11 cellular contexts compared by ENCODE assay signal in the genomic region with DNA sequence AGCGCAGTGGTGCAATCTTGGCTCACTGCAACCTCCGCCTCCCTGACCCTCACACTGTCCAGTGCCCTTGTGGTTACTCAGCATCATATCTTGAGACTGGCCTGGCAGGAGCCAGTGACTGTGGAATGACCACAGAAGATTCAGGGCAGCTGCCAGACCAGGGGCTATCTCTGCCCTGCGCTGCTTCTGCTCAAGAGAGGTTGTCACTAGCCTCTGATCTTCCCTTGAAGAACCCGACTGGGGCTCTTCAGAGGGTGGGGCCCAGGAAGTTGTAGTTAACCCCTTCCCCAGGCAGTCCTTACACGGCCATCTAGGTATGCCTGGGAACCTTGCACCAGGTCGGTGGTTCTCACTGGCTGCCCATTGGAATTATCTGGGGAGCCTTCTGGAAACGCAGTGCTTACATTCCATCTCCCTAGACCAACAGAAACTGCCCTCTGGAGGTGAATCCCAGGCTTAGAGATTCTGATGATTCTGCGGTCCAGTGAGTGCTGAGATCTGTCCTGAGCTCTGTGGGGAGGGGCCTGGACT. TPM values are rescaled to one million over a fixed set of nuclear protein-coding genes. Genes with fewer than 3 reads are reported as not detected.
DNase-seq lines count a peak whose midpoint lies in the region; ATAC-seq, FAIRE-seq and TF ChIP-seq lines count a peak whose summit lies in the region.
"Had no signal": no experiment of that assay in that cellular context is flagged by ENCODE, and none has a peak within 500 bp of the region (broad histone marks: within the 10 kb centered on the region; RNA-seq: fewer than 3 reads in every experiment).

No MANE protein-coding gene starts in this region.

- no peak overlapping the region for H3K9ac ChIP-seq in kidney (ENCODE audit: low read length in 2 of 2)

- FAIRE-seq in bronchial epithelial cell (lab: Jason Lieb, UNC): peak; percentile 18
- no peak for FAIRE-seq in kidney (lab: Jason Lieb, UNC)
- FAIRE-seq: GM19239 had no signal

- peaks cover 52% of the 10 kb centered on the region for H3K36me3 ChIP-seq in bronchial epithelial cell (ENCODE audit: control insufficient read depth, insufficient read depth, low read length)
- H3K36me3 ChIP-seq in kidney (ENCODE audit: control insufficient read depth in 1 of 2, insufficient read depth in 2 of 2, low read length in 2 of 2): peaks cover 27 to 51% of the 10 kb centered on the region in 2 donors

- no peaks in the 10 kb centered on the region for H3K27me3 ChIP-seq in bronchial epithelial cell (ENCODE audit: control insufficient read depth, insufficient read depth, low read length)

- TF ChIP-seq CTCF in bronchial epithelial cell (IDR thresholded peaks at IDR 0.05; ENCODE audit: insufficient read depth, low read length, severe bottlenecking): peak; percentile 13
- TF ChIP-seq CTCF in kidney (IDR thresholded peaks at IDR 0.05; ENCODE audit: borderline replicate concordance, extremely low read depth, insufficient read depth): peak; percentile 12
- peak; percentile 39 for TF ChIP-seq CTCF in retinal pigment epithelial cell (conservative IDR thresholded peaks at IDR 0.05; ENCODE audit: low read depth, low read length)
- TF ChIP-seq CTCF in GM13976 (IDR thresholded peaks at IDR 0.05; ENCODE audit: borderline replicate concordance, control extremely low read depth, extremely low read depth, insufficient read depth, missing control alignments): no peak

- H3K4me3 ChIP-seq in bronchial epithelial cell (ENCODE audit: low read depth, low read length): no peak overlapping the region
- no peak overlapping the region for H3K4me3 ChIP-seq in kidney (ENCODE audit: low read length in 2 of 2)
- H3K4me3 ChIP-seq in retinal pigment epithelial cell (ENCODE audit: low read length): no peak overlapping the region
- H3K4me3 ChIP-seq: SK-N-MC had no signal

- peaks cover 25 to 26% of the 10 kb centered on the region in 2 donors for H3K4me1 ChIP-seq in kidney (ENCODE audit: control insufficient read depth in 1 of 2, insufficient read depth in 1 of 2, low read depth in 1 of 2, low read length in 2 of 2)

- H3K27ac ChIP-seq in kidney (ENCODE audit: low read depth in 2 of 2, low read length in 2 of 2): peak overlapping the region; percentile 32 to 66
- H3K27ac ChIP-seq: SK-N-MC had no signal

- H3K9me3 ChIP-seq in kidney (ENCODE audit: control insufficient read depth in 1 of 2, low read length in 2 of 2): no peaks in the 10 kb centered on the region

- ATAC-seq in HG02798 (IDR thresholded peaks at IDR 0.05; ENCODE audit: poor library complexity, unreplicated experiment): no peak

- intact Hi-C loops in kidney (cut with DNase I): no loop called here

- in situ Hi-C loops in GM13976 (cut with MboI; ENCODE audit: low sequenced_read_pairs, unreplicated experiment): no loop called here

- DNase-seq in EL (peak; percentile 37), bronchial epithelial cell (ENCODE audit: low read depth) (no peak), kidney (no peak), retinal pigment epithelial cell (ENCODE audit: low read depth) (no peak), islet precursor cell (no peak), GM13976 (ENCODE audit: low spot score) (no peak)
- DNase-seq in activated naive CD4-positive, alpha-beta T cell treated with anti-CD3 and anti-CD28 coated beads, Interleukin-2, amount 50 U/mL, for 16 hours: no peak
- DNase-seq: activated T-cell treated with anti-CD3 and anti-CD28 coated beads for 4 hours had no signal

RNA-seq across cellular contexts. Expression of gene PLEKHG3, which starts 41.4 kb away (rescaled TPM):
- total RNA-seq in bronchial epithelial cell (32.4 and 35.8 TPM in 2 replicates), kidney (127 TPM)
- 51.9 TPM for polyA plus RNA-seq in kidney (ENCODE audit: insufficient read depth, low read depth, low replicate concordance)
